ENCODE assay signal across 21 cellular contexts in the genomic region with DNA sequence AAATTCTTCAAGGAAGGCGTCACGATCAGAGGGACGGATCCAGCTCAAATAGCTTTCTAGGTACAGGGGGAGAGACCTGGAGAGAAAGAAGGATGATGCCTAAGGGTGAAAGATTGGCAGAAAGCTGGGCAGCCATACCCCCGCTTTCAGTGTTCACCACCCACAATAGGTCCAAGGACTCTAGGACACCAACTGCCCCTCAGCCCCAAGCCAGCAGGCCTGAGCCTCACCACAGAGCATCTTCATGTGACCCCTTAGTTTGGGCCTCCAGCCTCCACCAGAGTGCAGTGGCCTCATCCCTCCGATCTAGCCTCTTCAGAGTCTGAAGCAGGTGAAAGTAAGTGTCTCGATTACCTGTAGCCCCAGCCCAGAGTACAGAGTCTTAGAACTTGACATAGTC. TPM values are rescaled to one million over a fixed set of nuclear protein-coding genes. Genes with fewer than 3 reads are reported as not detected.
DNase-seq lines count a peak whose midpoint lies in the region; ATAC-seq, FAIRE-seq and TF ChIP-seq lines count a peak whose summit lies in the region.
"Had no signal": no experiment of that assay in that cellular context is flagged by ENCODE, and none has a peak within 500 bp of the region (broad histone marks: within the 10 kb centered on the region; RNA-seq: fewer than 3 reads in every experiment).

No MANE protein-coding gene starts in this region.

- no peaks in the 10 kb centered on the region for H3K9me3 Mint-ChIP-seq in activated T-cell treated with anti-CD3 and anti-CD28 coated beads, Interleukin-2, amount 50 U/mL, for 24 hours
- H3K9me3 Mint-ChIP-seq in nephron progenitor cell (no peaks in the 10 kb centered on the region), HFFc6 (no peaks in the 10 kb centered on the region)
- H3K9me3 Mint-ChIP-seq in activated CD8-positive, alpha-beta T cell treated with anti-CD3 and anti-CD28 coated beads, Interleukin-2, amount 10 ng/mL, durations not matched to agents 7 days and 5 days (ENCODE audit: insufficient read depth): no peaks in the 10 kb centered on the region
- H3K9me3 Mint-ChIP-seq: CD8-positive, alpha-beta memory T cell had no signal

- peaks cover 12% of the 10 kb centered on the region; the same call in 1 of the 2 replicates for H3K23me2 ChIP-seq in H1 (ENCODE audit: low read depth, low read length)

- no peak overlapping the region for H4K5ac ChIP-seq in H1 (ENCODE audit: insufficient read length, low read depth, low read length)

- H3K36me3 ChIP-seq in H1 (ENCODE audit: control insufficient read depth in 2 of 4, insufficient read depth in 4 of 4, low read length in 3 of 4): peaks cover 19 to 42% (median 36%) of the 10 kb centered on the region in 4 experiments

- no peak overlapping the region for H2BK120ac ChIP-seq in H1 (replicated peaks; ENCODE audit: low read depth, low read length)

- ATAC-seq in activated CD8-positive, alpha-beta T cell treated with anti-CD3 and anti-CD28 coated beads, Interleukin-2, amount 10 ng/mL, durations not matched to agents 7 days and 5 days: no peak
- no peak for ATAC-seq in HG02884 (IDR thresholded peaks at IDR 0.05; ENCODE audit: unreplicated experiment)

- CTCF ChIA-PET in H1 (lab: Charles Lee; ENCODE audit: partially characterized antibody): interaction anchor here (3.1 kb wide), 1 partner anchor 21 kb away, joined by 8 read pairs; no protein-coding TSS in a partner anchor
- CTCF ChIA-PET in activated CD8-positive, alpha-beta T cell treated with anti-CD3 and anti-CD28 coated beads, Interleukin-2, amount 10 ng/mL, durations not matched to agents 7 days and 5 days (lab: Charles Lee): no interaction called here

- H3K27ac ChIP-seq in H1 (ENCODE audit: low read depth, low read length): no peak overlapping the region
- H3K27ac ChIP-seq: BLaER1 had no signal

- H2AK5ac ChIP-seq in H1 (ENCODE audit: low read depth, low read length): no peak overlapping the region

- no peak overlapping the region for H3K14ac ChIP-seq in H1 (ENCODE audit: insufficient read length)

- no peak overlapping the region for H3K4me3 ChIP-seq in H1 (ENCODE audit: extremely low read depth in 1 of 4, insufficient read depth in 2 of 4, low read depth in 3 of 4, low read length in 4 of 4)
- H3K4me3 ChIP-seq: BLaER1, GM23248 had no signal

- H3K4me1 ChIP-seq in H1 (replicated peaks in 1 of 4; ENCODE audit: control insufficient read depth in 3 of 4, insufficient read depth in 4 of 4, low read length in 3 of 4): peaks cover 6 to 25% (median 10%) of the 10 kb centered on the region in 4 experiments

- H3K27me3 ChIP-seq in H1 (replicated peaks in 1 of 4; ENCODE audit: control insufficient read depth in 3 of 4, extremely low read depth in 1 of 4, insufficient read depth in 3 of 4, low read length in 3 of 4): no peaks in the 10 kb centered on the region
- H3K27me3 ChIP-seq: BLaER1 had no signal

- no peak overlapping the region for H3K18ac ChIP-seq in H1 (ENCODE audit: extremely low read depth, low read length)

- H4K20me1 ChIP-seq in H1 (replicated peaks in 1 of 2; ENCODE audit: control insufficient read depth in 1 of 2, insufficient read depth in 2 of 2, low read length in 2 of 2): peaks cover 5 to 13% of the 10 kb centered on the region in 2 experiments

- TF ChIP-seq EP300 in H1 (IDR thresholded peaks at IDR 0.05; ENCODE audit: borderline replicate concordance in 1 of 2, low read depth in 2 of 2, low read length in 2 of 2): no peak

- H3K56ac ChIP-seq in H1 (replicated peaks; ENCODE audit: insufficient read length, low read depth, low read length): no peak overlapping the region

- H3K79me1 ChIP-seq in H1 (ENCODE audit: low read depth, low read length): peaks cover 8% of the 10 kb centered on the region

- H4K8ac ChIP-seq in H1 (ENCODE audit: extremely low read depth, insufficient read depth, low read length): peak overlapping the region; percentile 40; the same call in 1 of the 2 replicates

- no peak overlapping the region for H3K23ac ChIP-seq in H1 (ENCODE audit: insufficient read length)

- H3K79me2 ChIP-seq in H1 (ENCODE audit: control insufficient read depth in 1 of 2, insufficient read depth in 2 of 2, low read length in 2 of 2): peaks cover 30 to 50% of the 10 kb centered on the region in 2 experiments

- H2BK15ac ChIP-seq in H1 (ENCODE audit: low read length): no peak overlapping the region

- TF ChIP-seq CTCF in H1 (IDR thresholded peaks at IDR 0.05; ENCODE audit: control extremely low read depth in 1 of 3, insufficient read depth in 1 of 3, low read depth in 1 of 3, low read length in 3 of 3): no peak
- TF ChIP-seq CTCF in nephron progenitor cell (IDR thresholded peaks at IDR 0.05): no peak
- TF ChIP-seq CTCF in HFFc6 (IDR thresholded peaks at IDR 0.05): no peak

- peak overlapping the region; percentile 98 for H3K27ac Mint-ChIP-seq in activated T-cell treated with anti-CD3 and anti-CD28 coated beads, Interleukin-2, amount 50 U/mL, for 24 hours
- H3K27ac Mint-ChIP-seq in nephron progenitor cell (peak overlapping the region; percentile 69), HFFc6 (no peak overlapping the region)
- no peak overlapping the region for H3K27ac Mint-ChIP-seq in activated CD8-positive, alpha-beta T cell treated with anti-CD3 and anti-CD28 coated beads, Interleukin-2, amount 10 ng/mL, durations not matched to agents 7 days and 5 days

- H3K4me2 ChIP-seq in H1 (ENCODE audit: insufficient read depth in 1 of 2, low read depth in 2 of 2, low read length in 2 of 2): no peak overlapping the region
- H3K4me2 ChIP-seq: BLaER1 had no signal

- H2BK5ac ChIP-seq in H1 (ENCODE audit: low read depth, low read length): no peak overlapping the region

- no peak overlapping the region for H3K9ac ChIP-seq in H1 (replicated peaks in 1 of 4; ENCODE audit: extremely low read depth in 1 of 4, low read depth in 3 of 4, low read length in 3 of 4)
- H3K9ac ChIP-seq: BLaER1, GM23248 had no signal

- H3K9me3 ChIP-seq in H1 (ENCODE audit: insufficient read depth in 2 of 2, low read depth in 1 of 2, low read length in 1 of 2): no peaks in the 10 kb centered on the region
- H3K9me3 ChIP-seq: BLaER1 had no signal

- H3K4me3 Mint-ChIP-seq in activated T-cell treated with anti-CD3 and anti-CD28 coated beads, Interleukin-2, amount 50 U/mL, for 24 hours: no peak overlapping the region
- H3K4me3 Mint-ChIP-seq in nephron progenitor cell (no peak overlapping the region), HFFc6 (no peak overlapping the region)
- no peak overlapping the region for H3K4me3 Mint-ChIP-seq in activated CD8-positive, alpha-beta T cell treated with anti-CD3 and anti-CD28 coated beads, Interleukin-2, amount 10 ng/mL, durations not matched to agents 7 days and 5 days

- H4K91ac ChIP-seq in H1 (replicated peaks; ENCODE audit: insufficient read length, low read length): no peak overlapping the region

- H3K4ac ChIP-seq in H1 (replicated peaks; ENCODE audit: insufficient read length, low read depth, low read length): no peak overlapping the region

- TF ChIP-seq RAD21 in H1 (IDR thresholded peaks at IDR 0.05 in 1 of 2, conservative IDR thresholded peaks at IDR 0.05 in 1 of 2; ENCODE audit: low read depth in 2 of 2, low read length in 2 of 2): no peak

- DNase-seq in activated T-cell treated with anti-CD3 and anti-CD28 coated beads, Interleukin-2, amount 50 U/mL, for 24 hours: no peak
- DNase-seq in activated T-cell treated with anti-CD3 and anti-CD28 coated beads, Interleukin-2, amount 50 U/mL, for 1 hour: no peak
- DNase-seq in H1 (ENCODE audit: low read depth in 1 of 2, low spot score in 2 of 2) (no peak), nephron progenitor cell (no peak), HFFc6 (no peak), hypothalamus (lab: John Stamatoyannopoulos, UW) (no peak)
- DNase-seq in activated CD8-positive, alpha-beta T cell treated with anti-CD3 and anti-CD28 coated beads, Interleukin-2, amount 10 ng/mL, durations not matched to agents 7 days and 5 days: no peak
- DNase-seq: CD8-positive, alpha-beta memory T cell; DND-41; GM23248; KBM-7; MV-4-11; NCI-H1417; NCI-H187 treated with DMSO at 0.1 percent for 48 hours; NCI-H446; OCI-M1; RPMI8226 had no signal

- peaks cover 57% of the 10 kb centered on the region for H3K4me1 Mint-ChIP-seq in activated T-cell treated with anti-CD3 and anti-CD28 coated beads, Interleukin-2, amount 50 U/mL, for 24 hours (ENCODE audit: low read depth)
- peaks cover 53% of the 10 kb centered on the region for H3K4me1 Mint-ChIP-seq in nephron progenitor cell
- H3K4me1 Mint-ChIP-seq in activated CD8-positive, alpha-beta T cell treated with anti-CD3 and anti-CD28 coated beads, Interleukin-2, amount 10 ng/mL, durations not matched to agents 7 days and 5 days (ENCODE audit: low read depth): peaks cover 56% of the 10 kb centered on the region
- peaks cover 51% of the 10 kb centered on the region for H3K4me1 Mint-ChIP-seq in HFFc6 (ENCODE audit: low read depth)

- no peaks in the 10 kb centered on the region for H3K27me3 Mint-ChIP-seq in activated T-cell treated with anti-CD3 and anti-CD28 coated beads, Interleukin-2, amount 50 U/mL, for 24 hours
- no peaks in the 10 kb centered on the region for H3K27me3 Mint-ChIP-seq in nephron progenitor cell (ENCODE audit: low read depth, poor library complexity)
- no peaks in the 10 kb centered on the region for H3K27me3 Mint-ChIP-seq in activated CD8-positive, alpha-beta T cell treated with anti-CD3 and anti-CD28 coated beads, Interleukin-2, amount 10 ng/mL, durations not matched to agents 7 days and 5 days (ENCODE audit: low read depth)
- H3K27me3 Mint-ChIP-seq in HFFc6 (ENCODE audit: insufficient read depth): peaks cover 5% of the 10 kb centered on the region
- H3K27me3 Mint-ChIP-seq: CD8-positive, alpha-beta memory T cell had no signal

- WGBS in H1 (ENCODE audit: extremely low coverage in 1 of 2, insufficient coverage in 1 of 2, insufficient read length in 1 of 2, insufficient replicate concordance in 2 of 2, low coverage in 1 of 2, low lambda C conversion rate in 2 of 2, missing lambda C conversion rate in 1 of 2), 2 experiments: 92% methylated on average over 6 of the region's 6 CpGs; no CpG with 5 or more reads in 1 of the 2 experiments

- no peak overlapping the region for H2BK20ac ChIP-seq in H1 (ENCODE audit: low read length)

- H2AFZ ChIP-seq in H1 (ENCODE audit: low read length): no peak overlapping the region
- H2AFZ ChIP-seq: GM23248 had no signal

- TF ChIP-seq POLR2A in H1 (IDR thresholded peaks at IDR 0.05; ENCODE audit: control extremely low read depth in 1 of 2, low read depth in 2 of 2, low read length in 2 of 2): no peak

- peaks cover 94% of the 10 kb centered on the region for H3K36me3 Mint-ChIP-seq in activated T-cell treated with anti-CD3 and anti-CD28 coated beads, Interleukin-2, amount 50 U/mL, for 24 hours (ENCODE audit: low read depth)
- H3K36me3 Mint-ChIP-seq in nephron progenitor cell (ENCODE audit: low read depth): peaks cover 38% of the 10 kb centered on the region
- peaks cover 77% of the 10 kb centered on the region for H3K36me3 Mint-ChIP-seq in activated CD8-positive, alpha-beta T cell treated with anti-CD3 and anti-CD28 coated beads, Interleukin-2, amount 10 ng/mL, durations not matched to agents 7 days and 5 days (ENCODE audit: low read depth)
- H3K36me3 Mint-ChIP-seq in HFFc6 (ENCODE audit: low read depth): peaks cover 30% of the 10 kb centered on the region

- H2BK12ac ChIP-seq in H1 (ENCODE audit: low read depth, low read length): no peak overlapping the region

- POLR2A ChIA-PET in H1 (lab: Charles Lee; ENCODE audit: partially characterized antibody): interaction anchor here (0.6 to 17.6 kb wide), 2 partner anchors 16 to 25 kb away, joined by 3 to 440 read pairs; a partner anchor contains a TSS
- POLR2A ChIA-PET in activated CD8-positive, alpha-beta T cell treated with anti-CD3 and anti-CD28 coated beads, Interleukin-2, amount 10 ng/mL, durations not matched to agents 7 days and 5 days (lab: Charles Lee): no interaction called here

- FAIRE-seq in H1 (lab: Jason Lieb, UNC): no peak
- FAIRE-seq: A204.1, G401.6 had no signal

RNA-seq across cellular contexts. Expression of a gene that starts 1.7 kb away (rescaled TPM):
- 375 and 379 TPM in 2 replicates for total RNA-seq in H1 (2021; fragmentation: NEBNext Ultra II Directional; extraction: Animal tissue kit (Norgen Biotek cat#: 25700))
- 159 and 173 TPM in 2 replicates for polyA plus RNA-seq in H1 (2011; rRNA removed)
- 261 TPM for polyA plus RNA-seq in H1 (2011; cell fraction: cytosol; rRNA removed)
- 391 TPM for polyA plus RNA-seq in H1 (2011; cell fraction: nucleus; rRNA removed)
- 349 to 413 TPM (median 400 TPM) in 4 replicates for polyA plus RNA-seq in H1 (2012, experiment 1 of 2)
- 128 TPM for polyA plus RNA-seq in H1 (2012, experiment 2 of 2)
- polyA plus RNA-seq in H1 (2013, experiment 1 of 2): 137 TPM
- polyA plus RNA-seq in H1 (2013, experiment 2 of 2): 123 TPM
- 646 and 651 TPM in 2 replicates for polyA minus RNA-seq in H1 (2011; rRNA and poly(A)+ RNA removed)
- 279 TPM for polyA minus RNA-seq in H1 (2011; cell fraction: cytosol; rRNA and poly(A)+ RNA removed)
- polyA minus RNA-seq in H1 (2011; cell fraction: nucleus; rRNA and poly(A)+ RNA removed): 263 TPM
- total RNA-seq in activated CD8-positive, alpha-beta T cell treated with anti-CD3 and anti-CD28 coated beads, Interleukin-2, amount 10 ng/mL, durations not matched to agents 7 days and 5 days: 100 to 1,000 TPM; 214 to 217 TPM
- 100 to 1,000 TPM; 324 to 457 (median 374) TPM for total RNA-seq in HFFc6 (2021; fragmentation: NEBNext Ultra II Directional; extraction: Animal tissue kit (Norgen Biotek cat#: 25700))

RNA-seq across cellular contexts. Expression of a gene that starts 5.6 kb away (rescaled TPM):
- total RNA-seq in H1 (2021; fragmentation: NEBNext Ultra II Directional; extraction: Animal tissue kit (Norgen Biotek cat#: 25700)): 86.7 and 87.1 TPM in 2 replicates
- polyA plus RNA-seq in H1 (2011; rRNA removed): 66.6 and 75.2 TPM in 2 replicates
- 66.4 TPM for polyA plus RNA-seq in H1 (2011; cell fraction: cytosol; rRNA removed)
- 205 TPM for polyA plus RNA-seq in H1 (2011; cell fraction: nucleus; rRNA removed)
- polyA plus RNA-seq in H1 (2012, experiment 1 of 2): 85.8 to 103 TPM (median 96.9 TPM) in 4 replicates
- 153 TPM for polyA plus RNA-seq in H1 (2012, experiment 2 of 2)
- 60.4 TPM for polyA plus RNA-seq in H1 (2013, experiment 1 of 2)
- 58.8 TPM for polyA plus RNA-seq in H1 (2013, experiment 2 of 2)
- 58.4 and 62.8 TPM in 2 replicates for polyA minus RNA-seq in H1 (2011; rRNA and poly(A)+ RNA removed)
- polyA minus RNA-seq in H1 (2011; cell fraction: cytosol; rRNA and poly(A)+ RNA removed): 41.1 TPM
- 83.4 TPM for polyA minus RNA-seq in H1 (2011; cell fraction: nucleus; rRNA and poly(A)+ RNA removed)
- total RNA-seq in activated CD8-positive, alpha-beta T cell treated with anti-CD3 and anti-CD28 coated beads, Interleukin-2, amount 10 ng/mL, durations not matched to agents 7 days and 5 days: 100 to 1,000 TPM; 125 to 136 TPM
- total RNA-seq in HFFc6 (2021; fragmentation: NEBNext Ultra II Directional; extraction: Animal tissue kit (Norgen Biotek cat#: 25700)): 10 to 100 TPM; 17.8 to 30.0 (median 28.3) TPM

RNA-seq across cellular contexts. Expression of a gene that starts 22.2 kb away (rescaled TPM):
- 20.3 and 20.5 TPM in 2 replicates for total RNA-seq in H1 (2021; fragmentation: NEBNext Ultra II Directional; extraction: Animal tissue kit (Norgen Biotek cat#: 25700))
- polyA plus RNA-seq in H1 (2011; rRNA removed): 31.3 and 41.0 TPM in 2 replicates
- polyA plus RNA-seq in H1 (2011; cell fraction: cytosol; rRNA removed): 29.0 TPM
- polyA plus RNA-seq in H1 (2011; cell fraction: nucleus; rRNA removed): 77.5 TPM
- 19.6 to 25.6 TPM (median 23.1 TPM) in 4 replicates for polyA plus RNA-seq in H1 (2012, experiment 1 of 2)
- 19.9 TPM for polyA plus RNA-seq in H1 (2012, experiment 2 of 2)
- polyA plus RNA-seq in H1 (2013, experiment 1 of 2): 26.4 TPM
- polyA plus RNA-seq in H1 (2013, experiment 2 of 2): 24.1 TPM
- 35.5 and 41.3 TPM in 2 replicates for polyA minus RNA-seq in H1 (2011; rRNA and poly(A)+ RNA removed)
- polyA minus RNA-seq in H1 (2011; cell fraction: cytosol; rRNA and poly(A)+ RNA removed): 11.7 TPM
- polyA minus RNA-seq in H1 (2011; cell fraction: nucleus; rRNA and poly(A)+ RNA removed): 34.7 TPM
- total RNA-seq in activated CD8-positive, alpha-beta T cell treated with anti-CD3 and anti-CD28 coated beads, Interleukin-2, amount 10 ng/mL, durations not matched to agents 7 days and 5 days: 10 to 100 TPM; 22.6 to 23.0 TPM
- total RNA-seq in HFFc6 (2021; fragmentation: NEBNext Ultra II Directional; extraction: Animal tissue kit (Norgen Biotek cat#: 25700)): 10 to 100 TPM; 23.0 to 30.3 (median 28.3) TPM

RNA-seq across cellular contexts. Expression of a gene that starts 28.8 kb away (rescaled TPM):
- 203 and 208 TPM in 2 replicates for total RNA-seq in H1 (2021; fragmentation: NEBNext Ultra II Directional; extraction: Animal tissue kit (Norgen Biotek cat#: 25700))
- polyA plus RNA-seq in H1 (2011; rRNA removed): 256 and 269 TPM in 2 replicates
- polyA plus RNA-seq in H1 (2011; cell fraction: cytosol; rRNA removed): 254 TPM
- 316 TPM for polyA plus RNA-seq in H1 (2011; cell fraction: nucleus; rRNA removed)
- polyA plus RNA-seq in H1 (2012, experiment 1 of 2): 188 to 219 TPM (median 214 TPM) in 4 replicates
- 232 TPM for polyA plus RNA-seq in H1 (2012, experiment 2 of 2)
- polyA plus RNA-seq in H1 (2013, experiment 1 of 2): 147 TPM
- polyA plus RNA-seq in H1 (2013, experiment 2 of 2): 151 TPM
- 168 and 177 TPM in 2 replicates for polyA minus RNA-seq in H1 (2011; rRNA and poly(A)+ RNA removed)
- polyA minus RNA-seq in H1 (2011; cell fraction: cytosol; rRNA and poly(A)+ RNA removed): 55.6 TPM
- 74.0 TPM for polyA minus RNA-seq in H1 (2011; cell fraction: nucleus; rRNA and poly(A)+ RNA removed)
- 100 to 1,000 TPM; 130 to 138 TPM for total RNA-seq in activated CD8-positive, alpha-beta T cell treated with anti-CD3 and anti-CD28 coated beads, Interleukin-2, amount 10 ng/mL, durations not matched to agents 7 days and 5 days
- 100 to 1,000 TPM; 118 to 139 (median 123) TPM for total RNA-seq in HFFc6 (2021; fragmentation: NEBNext Ultra II Directional; extraction: Animal tissue kit (Norgen Biotek cat#: 25700))

RNA-seq across cellular contexts. Expression of a gene that starts 41.5 kb away (rescaled TPM):
- total RNA-seq in H1 (2021; fragmentation: NEBNext Ultra II Directional; extraction: Animal tissue kit (Norgen Biotek cat#: 25700)): 6.4 and 6.9 TPM in 2 replicates
- 10.4 and 13.3 TPM in 2 replicates for polyA plus RNA-seq in H1 (2011; rRNA removed)
- 9.4 TPM for polyA plus RNA-seq in H1 (2011; cell fraction: cytosol; rRNA removed)
- polyA plus RNA-seq in H1 (2011; cell fraction: nucleus; rRNA removed): 16.3 TPM
- 5.9 to 7.2 TPM (median 6.5 TPM) in 4 replicates for polyA plus RNA-seq in H1 (2012, experiment 1 of 2)
- polyA plus RNA-seq in H1 (2012, experiment 2 of 2): 6.7 TPM
- 6.5 TPM for polyA plus RNA-seq in H1 (2013, experiment 1 of 2)
- 6.5 TPM for polyA plus RNA-seq in H1 (2013, experiment 2 of 2)
- 4.0 and 5.6 TPM in 2 replicates for polyA minus RNA-seq in H1 (2011; rRNA and poly(A)+ RNA removed)
- 2.3 TPM for polyA minus RNA-seq in H1 (2011; cell fraction: cytosol; rRNA and poly(A)+ RNA removed)
- polyA minus RNA-seq in H1 (2011; cell fraction: nucleus; rRNA and poly(A)+ RNA removed): 4.2 TPM
- total RNA-seq in activated CD8-positive, alpha-beta T cell treated with anti-CD3 and anti-CD28 coated beads, Interleukin-2, amount 10 ng/mL, durations not matched to agents 7 days and 5 days: 10 to 100 TPM; 14.5 to 17.0 TPM
- 10 to 100 TPM; 45.9 to 56.5 (median 49.5) TPM for total RNA-seq in HFFc6 (2021; fragmentation: NEBNext Ultra II Directional; extraction: Animal tissue kit (Norgen Biotek cat#: 25700))

Comparison
In these comparisons a context has a peak if more than half of its experiments do, and no peak if none do; other contexts are left out.
1. H3K27ac Mint-ChIP-seq: peak in activated T-cell treated with anti-CD3 and anti-CD28 coated beads, Interleukin-2, amount 50 U/mL, for 24 hours (single experiment) and nephron progenitor cell (single experiment); none in activated CD8-positive, alpha-beta T cell treated with anti-CD3 and anti-CD28 coated beads, Interleukin-2, amount 10 ng/mL, durations not matched to agents 7 days and 5 days (single experiment) and HFFc6 (single experiment).